In the genomic region with DNA sequence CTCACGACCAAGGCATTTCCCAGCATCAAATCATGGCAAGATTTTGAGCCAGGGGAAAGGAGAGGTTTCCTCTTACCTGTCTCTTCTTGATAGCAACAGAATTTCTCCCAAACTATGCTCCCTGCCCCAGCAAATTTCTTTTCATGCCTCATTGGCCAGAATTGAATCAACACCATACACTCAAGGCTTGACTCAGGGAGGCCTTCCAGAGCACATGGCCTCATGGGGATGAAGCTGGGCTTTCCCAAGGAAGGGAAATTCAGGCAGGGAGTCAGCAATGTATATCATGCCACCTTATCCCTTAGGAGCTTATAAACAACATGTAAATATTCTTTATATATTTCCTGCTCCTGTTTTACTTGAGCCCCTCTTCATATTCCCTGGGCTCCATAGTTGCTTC, we compare ENCODE assay signal across 1 cellular context.
TF ChIP-seq lines count a peak whose summit lies in the region.

No MANE protein-coding gene starts in this region.

TF ChIP-seq in HepG2, 621 proteins besides CTCF, POLR2A, EP300 and RAD21 (continued from another document):
- no peak for TF ChIP-seq ZNF451 (CRISPR knock-in tag; IDR thresholded peaks at IDR 0.05)
- TF ChIP-seq CEBPG (CRISPR knock-in tag; IDR thresholded peaks at IDR 0.05): no peak
- no peak for TF ChIP-seq ZNF552 (CRISPR knock-in tag; IDR thresholded peaks at IDR 0.05; ENCODE audit: borderline replicate concordance)
